ENCODE assay signal across 11 cellular contexts in genomic region chr21:38920631-38921398, GRCh38.
DNase-seq lines count a peak whose midpoint lies in the region; FAIRE-seq and TF ChIP-seq lines count a peak whose summit lies in the region.
"Had no signal": no experiment of that assay in that cellular context is flagged by ENCODE, and none has a peak within 500 bp of the region (broad histone marks: within the 10 kb centered on the region; RNA-seq: fewer than 3 reads in every experiment).

No MANE protein-coding gene starts in this region.

- peak overlapping the region; percentile 60 for H2AFZ ChIP-seq in osteoblast (ENCODE audit: low read length)

- H3K36me3 ChIP-seq in MG63 (no peaks in the 10 kb centered on the region), osteoblast (ENCODE audit: insufficient read depth, low read length) (no peaks in the 10 kb centered on the region)
- H3K36me3 ChIP-seq: BE2C had no signal

- H3K4me3 ChIP-seq in MG63: no peak overlapping the region
- no peak overlapping the region for H3K4me3 ChIP-seq in dorsolateral prefrontal cortex
- H3K4me3 ChIP-seq in osteoblast (ENCODE audit: insufficient read depth, low read length): peak overlapping the region; percentile 27

- peak overlapping the region; percentile 73 for H3K4me2 ChIP-seq in osteoblast (ENCODE audit: insufficient read depth, low read length)

- H3K4me1 ChIP-seq in osteoblast (ENCODE audit: insufficient read depth, low read length): peaks cover 20% of the 10 kb centered on the region
- H3K4me1 ChIP-seq: BE2C had no signal

- DNase-seq in A172 (ENCODE audit: low spot score) (peak; percentile 66), MG63 (peak; percentile 37), dorsolateral prefrontal cortex (no peak), osteoblast (ENCODE audit: insufficient read length, low spot score, missing footprints) (peak; percentile 77), GM12891 (ENCODE audit: insufficient read length, low spot score) (no peak)
- DNase-seq in activated effector memory CD4-positive, alpha-beta T cell treated with Interleukin-2 at 50 U/mL for 16 hours: no peak
- no peak for DNase-seq in activated CD8-positive, alpha-beta memory T cell treated with anti-CD3 and anti-CD28 coated beads, Interleukin-2, amount 50 U/mL, for 4 hours
- DNase-seq in stimulated activated CD4-positive, alpha-beta T cell treated with anti-CD3 and anti-CD28 coated beads, Interleukin-4, amount 100 ng/mL, for 24 hours: no peak
- DNase-seq: BE2C, mesendoderm, NCI-H1105 treated with DMSO at 0.1 percent for 48 hours had no signal

- H3K79me2 ChIP-seq in osteoblast (ENCODE audit: insufficient read depth, low read length): no peaks in the 10 kb centered on the region

- TF ChIP-seq CTCF in dorsolateral prefrontal cortex (IDR thresholded peaks at IDR 0.05 in 54 of 56, conservative IDR thresholded peaks at IDR 0.05 in 2 of 56; ENCODE audit: low read depth in 1 of 56, partially characterized antibody in 56 of 56) (no peak), osteoblast (IDR thresholded peaks at IDR 0.05; ENCODE audit: extremely low read depth, low read depth, low read length) (no peak)

- intact Hi-C loops in dorsolateral prefrontal cortex (cut with DNase I): loop anchor here in 1 of 2 donors (5.0 kb wide), 1 partner anchor 191 kb away; no protein-coding TSS in a partner anchor

- no peak for TF ChIP-seq POLR2A in GM12891 (IDR thresholded peaks at IDR 0.05; ENCODE audit: low read depth, low read length)

- no peak for FAIRE-seq in GM12891 (lab: Jason Lieb, UNC)

- peaks cover 4% of the 10 kb centered on the region for H3K9me3 ChIP-seq in MG63
- no peaks in the 10 kb centered on the region for H3K9me3 ChIP-seq in osteoblast (ENCODE audit: low read depth, low read length)
- H3K9me3 ChIP-seq: BE2C had no signal

- H4K20me1 ChIP-seq in osteoblast (ENCODE audit: insufficient read depth, low read length): no peaks in the 10 kb centered on the region

- H3K27ac ChIP-seq in dorsolateral prefrontal cortex: peak overlapping the region in 55 of 59 donors; percentile 11 to 88 (median 72)
- peak overlapping the region; percentile 47 for H3K27ac ChIP-seq in osteoblast (ENCODE audit: low read depth, low read length)

- H3K27me3 ChIP-seq in MG63: no peaks in the 10 kb centered on the region
- H3K27me3 ChIP-seq in dorsolateral prefrontal cortex: no peaks in the 10 kb centered on the region
- H3K27me3 ChIP-seq in osteoblast (ENCODE audit: insufficient read depth, low read length): peaks cover 2% of the 10 kb centered on the region
- H3K27me3 ChIP-seq: BE2C had no signal

TF ChIP-seq in GM12891, 5 proteins besides CTCF, POLR2A, EP300 and RAD21:
- no peak for TF ChIP-seq POLR2AphosphoS5 (IDR thresholded peaks at IDR 0.05; ENCODE audit: low read depth, low read length)
- TF ChIP-seq SPI1 (IDR thresholded peaks at IDR 0.05; ENCODE audit: low read depth, low read length): no peak
- no peak for TF ChIP-seq POU2F2 (IDR thresholded peaks at IDR 0.05; ENCODE audit: low read depth, low read length)
- no peak for TF ChIP-seq PAX5 (IDR thresholded peaks at IDR 0.05; ENCODE audit: insufficient read depth, low read length, severe bottlenecking)
- TF ChIP-seq TAF1 (IDR thresholded peaks at IDR 0.05; ENCODE audit: low read depth, low read length): no peak

Comparison
In these comparisons a context has a peak if more than half of its experiments do, and no peak if none do; other contexts are left out.
1. DNase-seq: peak in A172 (single experiment), MG63 (single experiment) and osteoblast (single experiment); none in dorsolateral prefrontal cortex (0 of 10), activated effector memory CD4-positive, alpha-beta T cell treated with Interleukin-2 at 50 U/mL for 16 hours (single experiment), activated CD8-positive, alpha-beta memory T cell treated with anti-CD3 and anti-CD28 coated beads, Interleukin-2, amount 50 U/mL, for 4 hours (single experiment), GM12891 (single experiment) and stimulated activated CD4-positive, alpha-beta T cell treated with anti-CD3 and anti-CD28 coated beads, Interleukin-4, amount 100 ng/mL, for 24 hours (single experiment).